Comparison of ENCODE assay signal across 7 cellular contexts in genomic region chr7:92245487-92246362, GRCh38. TPM values are rescaled to one million over a fixed set of nuclear protein-coding genes. Genes with fewer than 3 reads are reported as not detected.
DNase-seq lines count a peak whose midpoint lies in the region; ATAC-seq and TF ChIP-seq lines count a peak whose summit lies in the region.

A gene with protein sequence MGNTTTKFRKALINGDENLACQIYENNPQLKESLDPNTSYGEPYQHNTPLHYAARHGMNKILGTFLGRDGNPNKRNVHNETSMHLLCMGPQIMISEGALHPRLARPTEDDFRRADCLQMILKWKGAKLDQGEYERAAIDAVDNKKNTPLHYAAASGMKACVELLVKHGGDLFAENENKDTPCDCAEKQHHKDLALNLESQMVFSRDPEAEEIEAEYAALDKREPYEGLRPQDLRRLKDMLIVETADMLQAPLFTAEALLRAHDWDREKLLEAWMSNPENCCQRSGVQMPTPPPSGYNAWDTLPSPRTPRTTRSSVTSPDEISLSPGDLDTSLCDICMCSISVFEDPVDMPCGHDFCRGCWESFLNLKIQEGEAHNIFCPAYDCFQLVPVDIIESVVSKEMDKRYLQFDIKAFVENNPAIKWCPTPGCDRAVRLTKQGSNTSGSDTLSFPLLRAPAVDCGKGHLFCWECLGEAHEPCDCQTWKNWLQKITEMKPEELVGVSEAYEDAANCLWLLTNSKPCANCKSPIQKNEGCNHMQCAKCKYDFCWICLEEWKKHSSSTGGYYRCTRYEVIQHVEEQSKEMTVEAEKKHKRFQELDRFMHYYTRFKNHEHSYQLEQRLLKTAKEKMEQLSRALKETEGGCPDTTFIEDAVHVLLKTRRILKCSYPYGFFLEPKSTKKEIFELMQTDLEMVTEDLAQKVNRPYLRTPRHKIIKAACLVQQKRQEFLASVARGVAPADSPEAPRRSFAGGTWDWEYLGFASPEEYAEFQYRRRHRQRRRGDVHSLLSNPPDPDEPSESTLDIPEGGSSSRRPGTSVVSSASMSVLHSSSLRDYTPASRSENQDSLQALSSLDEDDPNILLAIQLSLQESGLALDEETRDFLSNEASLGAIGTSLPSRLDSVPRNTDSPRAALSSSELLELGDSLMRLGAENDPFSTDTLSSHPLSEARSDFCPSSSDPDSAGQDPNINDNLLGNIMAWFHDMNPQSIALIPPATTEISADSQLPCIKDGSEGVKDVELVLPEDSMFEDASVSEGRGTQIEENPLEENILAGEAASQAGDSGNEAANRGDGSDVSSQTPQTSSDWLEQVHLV (plus strand): TSS chr7:92245974. CDS start chr7:92294979, 49,005 bp downstream.
Gene KRIT1 (minus strand): TSS chr7:92245914. CDS start chr7:92242135, 3,779 bp downstream.

- in situ Hi-C loops in astrocyte of the spinal cord (cut with HindIII; ENCODE audit: low sequenced_read_pairs): no loop called here

- peak; percentile 22 for TF ChIP-seq CTCF in astrocyte of the spinal cord (IDR thresholded peaks at IDR 0.05; ENCODE audit: low read depth, low read length)

- peak; percentile 50 for ATAC-seq in GM18508 (IDR thresholded peaks at IDR 0.05; ENCODE audit: insufficient read depth, unreplicated experiment)
- peak; percentile 77 for ATAC-seq in HG03025 (IDR thresholded peaks at IDR 0.05; ENCODE audit: low FRiP score, unreplicated experiment)
- ATAC-seq in sciatic nerve: peak; percentile 96

- intact Hi-C loops in sciatic nerve (cut with DNase I): no loop called here

- peak; percentile 84 to 91 for DNase-seq in NCI-H2081 (lab: John Stamatoyannopoulos, UW)
- DNase-seq in T1000 (lab: John Stamatoyannopoulos, UW): peak; percentile 39
- peak; percentile 82 for DNase-seq in astrocyte of the spinal cord (ENCODE audit: low read depth, low spot score)
- peak; percentile 57 to 97 (median 84) for DNase-seq in hypothalamus (lab: John Stamatoyannopoulos, UW)
- peak; percentile 92 for DNase-seq in sciatic nerve (ENCODE audit: low spot score)

- H3K4me3 ChIP-seq in astrocyte of the spinal cord (ENCODE audit: low read depth, low read length): peak within 1 kb of the TSS; percentile 64

RNA-seq across cellular contexts. Expression of the first gene that starts in this region (rescaled TPM):
- 76.8 TPM for total RNA-seq in sciatic nerve

RNA-seq across cellular contexts. Expression of gene KRIT1, which starts in this region (rescaled TPM):
- total RNA-seq in sciatic nerve: 54.3 TPM

Comparison
In these comparisons a context has a peak if more than half of its experiments do, and no peak if none do; other contexts are left out.
1. Peak in every context shown above with its lines: DNase-seq, ATAC-seq and H3K4me3 ChIP-seq.
2. DNase-seq: peak in every context shown above with its lines; median percentile 92 in sciatic nerve; 88 in NCI-H2081; 84 in hypothalamus; 82 in astrocyte of the spinal cord; 39 in T1000.